ENCODE assay signal across 13 cellular contexts in genomic region chr5:132008163-132008473, GRCh38. TPM values are rescaled to one million over a fixed set of nuclear protein-coding genes. Genes with fewer than 3 reads are reported as not detected.
A peak's percentile ranks its signal among the peaks of the same experiment; 100 is the strongest.
DNase-seq lines count a peak whose midpoint lies in the region; ATAC-seq and TF ChIP-seq lines count a peak whose summit lies in the region.
"Had no signal": no experiment of that assay in that cellular context is flagged by ENCODE, and none has a peak within 500 bp of the region (broad histone marks: within the 10 kb centered on the region; RNA-seq: fewer than 3 reads in every experiment).

No MANE protein-coding gene starts in this region.

- WGBS in GM23248 (ENCODE audit: low coverage in 1 of 2, low lambda C conversion rate in 2 of 2, missing lambda C conversion rate in 2 of 2), 2 experiments, result 32 to 48% methylated on average over 2 of the region's 2 CpGs

- no peaks in the 10 kb centered on the region for H4K20me1 ChIP-seq in GM23248 (ENCODE audit: insufficient read depth)

- H3K9me3 ChIP-seq in T-helper 17 cell (ENCODE audit: control insufficient read depth, low read length, poor library complexity, severe bottlenecking) (no peaks in the 10 kb centered on the region), GM23248 (ENCODE audit: low read depth) (no peaks in the 10 kb centered on the region)
- H3K9me3 ChIP-seq: suprapubic skin had no signal

- no peak for DNase-seq in activated CD8-positive, alpha-beta memory T cell treated with anti-CD3 and anti-CD28 coated beads, Interleukin-2, amount 10 ng/mL, durations not matched to agents 7 days and 5 days
- no peak for DNase-seq in activated CD8-positive, alpha-beta memory T cell treated with anti-CD3 and anti-CD28 coated beads for 24 hours
- DNase-seq in T-helper 17 cell (no peak), GM23248 (no peak), NCI-H1694 treated with DMSO at 0.1 percent for 48 hours (lab: John Stamatoyannopoulos, UW) (no peak), ACHN (no peak)

- ATAC-seq in activated CD8-positive, alpha-beta memory T cell treated with anti-CD3 and anti-CD28 coated beads, Interleukin-2, amount 10 ng/mL, durations not matched to agents 7 days and 5 days, result peak; percentile 13
- peak; percentile 19 for ATAC-seq in HG02678 (IDR thresholded peaks at IDR 0.05; ENCODE audit: unreplicated experiment)
- peak; percentile 5 for ATAC-seq in T-helper 17 cell

- no peaks in the 10 kb centered on the region for H3K9me3 Mint-ChIP-seq in activated CD8-positive, alpha-beta memory T cell treated with anti-CD3 and anti-CD28 coated beads, Interleukin-2, amount 10 ng/mL, durations not matched to agents 7 days and 5 days (ENCODE audit: low read depth)
- no peaks in the 10 kb centered on the region for H3K9me3 Mint-ChIP-seq in nephron
- H3K9me3 Mint-ChIP-seq: immature natural killer cell had no signal

- H3K4me1 Mint-ChIP-seq in activated CD8-positive, alpha-beta memory T cell treated with anti-CD3 and anti-CD28 coated beads, Interleukin-2, amount 10 ng/mL, durations not matched to agents 7 days and 5 days, result peaks cover 18% of the 10 kb centered on the region
- peaks cover 32% of the 10 kb centered on the region for H3K4me1 Mint-ChIP-seq in T-helper 17 cell
- no peaks in the 10 kb centered on the region for H3K4me1 Mint-ChIP-seq in nephron

- peaks cover 21% of the 10 kb centered on the region for H3K27me3 ChIP-seq in GM23248 (replicated peaks; ENCODE audit: insufficient read depth)

- H3K79me2 ChIP-seq in GM23248 (ENCODE audit: insufficient read depth), result no peaks in the 10 kb centered on the region

- no peaks in the 10 kb centered on the region for H3K4me1 ChIP-seq in GM23248 (ENCODE audit: insufficient read depth)

- no peak overlapping the region for H3K27ac Mint-ChIP-seq in activated CD8-positive, alpha-beta memory T cell treated with anti-CD3 and anti-CD28 coated beads, Interleukin-2, amount 10 ng/mL, durations not matched to agents 7 days and 5 days
- H3K27ac Mint-ChIP-seq in T-helper 17 cell (peak overlapping the region; percentile 54), nephron (no peak overlapping the region)

- H3F3A ChIP-seq in GM23248 (ENCODE audit: insufficient read depth), result no peaks in the 10 kb centered on the region

- H2AFZ ChIP-seq in GM23248, result no peak overlapping the region

- H3K36me3 ChIP-seq in GM23248 (ENCODE audit: low read depth), result no peaks in the 10 kb centered on the region
- H3K36me3 ChIP-seq: suprapubic skin had no signal

- H3K4me2 ChIP-seq in GM23248 (ENCODE audit: unreplicated experiment), result no peak overlapping the region

- CTCF ChIA-PET in activated CD8-positive, alpha-beta memory T cell treated with anti-CD3 and anti-CD28 coated beads, Interleukin-2, amount 10 ng/mL, durations not matched to agents 7 days and 5 days (lab: Charles Lee), result interaction anchor here (0.6 to 9.4 kb wide), 45 partner anchors 9 to 585 kb away, joined by 3 to 140 read pairs (median 4); partner anchors contain the start of genes FNIP1 and IL3

- in situ Hi-C loops in GM23248 (cut with MboI), result loop anchor here (10.0 to 25.0 kb wide), 2 partner anchors 413 to 571 kb away; no protein-coding TSS in a partner anchor
- in situ Hi-C loops in ACHN (cut with HindIII; ENCODE audit: low pct_ligation_motif_present, low pct_unique_long_range_greater_than_20kb, low sequenced_read_pairs), result no loop called here

- H3K36me3 Mint-ChIP-seq in activated CD8-positive, alpha-beta memory T cell treated with anti-CD3 and anti-CD28 coated beads, Interleukin-2, amount 10 ng/mL, durations not matched to agents 7 days and 5 days, result no peaks in the 10 kb centered on the region
- H3K36me3 Mint-ChIP-seq in T-helper 17 cell (ENCODE audit: low read depth) (no peaks in the 10 kb centered on the region), nephron (ENCODE audit: low read depth) (no peaks in the 10 kb centered on the region)
- H3K36me3 Mint-ChIP-seq: immature natural killer cell had no signal

- peak in 2 of 3 experiments; percentile 20 to 32 for TF ChIP-seq CTCF in nephron (IDR thresholded peaks at IDR 0.05; ENCODE audit: unreplicated experiment in 3 of 3)

- H3K9ac ChIP-seq in GM23248, result no peak overlapping the region

- no peaks in the 10 kb centered on the region for H3K9me2 ChIP-seq in GM23248 (ENCODE audit: insufficient read depth)

- no peak overlapping the region for H3K4me3 Mint-ChIP-seq in activated CD8-positive, alpha-beta memory T cell treated with anti-CD3 and anti-CD28 coated beads, Interleukin-2, amount 10 ng/mL, durations not matched to agents 7 days and 5 days
- H3K4me3 Mint-ChIP-seq in T-helper 17 cell (no peak overlapping the region), nephron (no peak overlapping the region)
- H3K4me3 Mint-ChIP-seq: immature natural killer cell had no signal

- no peak overlapping the region for H3K27ac ChIP-seq in GM23248
- H3K27ac ChIP-seq: suprapubic skin had no signal

- H3K4me3 ChIP-seq in GM23248, result no peak overlapping the region
- H3K4me3 ChIP-seq: suprapubic skin had no signal

- H3K27me3 Mint-ChIP-seq in activated CD8-positive, alpha-beta memory T cell treated with anti-CD3 and anti-CD28 coated beads, Interleukin-2, amount 10 ng/mL, durations not matched to agents 7 days and 5 days, result peaks cover 35% of the 10 kb centered on the region
- peaks cover 18% of the 10 kb centered on the region for H3K27me3 Mint-ChIP-seq in T-helper 17 cell
- H3K27me3 Mint-ChIP-seq in nephron (ENCODE audit: low read depth), result peaks cover 50% of the 10 kb centered on the region

RNA-seq across cellular contexts. Expression of gene ACSL6, which starts 3.3 kb away (rescaled TPM):
- total RNA-seq in activated CD8-positive, alpha-beta memory T cell treated with anti-CD3 and anti-CD28 coated beads, Interleukin-2, amount 10 ng/mL, durations not matched to agents 7 days and 5 days, result 10 to 100 TPM in 1 of 2 experiments, 1 to 10 TPM in 1; 7.0 to 10.9 TPM
- total RNA-seq in T-helper 17 cell, result 10 to 100 TPM; 18.0 to 22.2 TPM
- total RNA-seq in GM23248 (2014; rRNA removed; shearing (Covaris generic)), result 0.11 TPM in 1 of 2 replicates, not detected in the other
- polyA plus RNA-seq in GM23248 (2016; fragmentation: Nextera tagmentation; extraction: Ambion mirVana), result not detected in 2 replicates
- total RNA-seq: M059J had no signal

RNA-seq across cellular contexts. Expression of gene IL3, which starts 52.3 kb away (rescaled TPM):
- 1 to 10 TPM in 1 of 2 experiments, under 1 TPM in 1; 0.47 to 1.5 TPM for total RNA-seq in activated CD8-positive, alpha-beta memory T cell treated with anti-CD3 and anti-CD28 coated beads, Interleukin-2, amount 10 ng/mL, durations not matched to agents 7 days and 5 days
- not detected for total RNA-seq in T-helper 17 cell
- total RNA-seq in GM23248 (2014; rRNA removed; shearing (Covaris generic)), result not detected in 2 replicates
- polyA plus RNA-seq in GM23248 (2016; fragmentation: Nextera tagmentation; extraction: Ambion mirVana), result not detected in 2 replicates
- total RNA-seq: fibroblast of villous mesenchyme, M059J, right cardiac atrium, suprapubic skin had no signal
- polyA plus RNA-seq: right cardiac atrium had no signal
